ENCODE assay signal across 9 cellular contexts in genomic region chr11:94768602-94769511, GRCh38. TPM values are rescaled to one million over a fixed set of nuclear protein-coding genes. Genes with fewer than 3 reads are reported as not detected.
DNase-seq lines count a peak whose midpoint lies in the region; ATAC-seq, FAIRE-seq and TF ChIP-seq lines count a peak whose summit lies in the region.
"Had no signal": no experiment of that assay in that cellular context is flagged by ENCODE, and none has a peak within 500 bp of the region (broad histone marks: within the 10 kb centered on the region; RNA-seq: fewer than 3 reads in every experiment).

No MANE protein-coding gene starts in this region.

- DNase-seq in NCI-H2081 (lab: John Stamatoyannopoulos, UW) (peak; percentile 36 to 57), NCI-H2081 treated with DMSO at 0.1 percent for 48 hours (lab: John Stamatoyannopoulos, UW) (no peak), activated B cell treated with CpG ODN at 0.5 μM for 24 hours (no peak), foreskin melanocyte (peak; percentile 22), GM19239 (ENCODE audit: insufficient read length, low spot score) (no peak), HTR-8/SVneo (ENCODE audit: insufficient read length, low spot score) (no peak)
- DNase-seq: CD4-positive, CD25-positive, alpha-beta regulatory T cell had no signal

- no peaks in the 10 kb centered on the region for H3K9me3 Mint-ChIP-seq in activated B cell treated with CpG ODN at 0.5 μM for 24 hours

- peak overlapping the region; percentile 91 for H3K4me3 ChIP-seq in neural cell (ENCODE audit: low read length)

- H3K36me3 ChIP-seq in neural cell (ENCODE audit: insufficient read depth, low read length) = no peaks in the 10 kb centered on the region

- H3K27ac ChIP-seq in neural cell (ENCODE audit: low read length) = peak overlapping the region; percentile 34

- peaks cover 34% of the 10 kb centered on the region for H3K27me3 Mint-ChIP-seq in activated B cell treated with CpG ODN at 0.5 μM for 24 hours

- no peak for TF ChIP-seq RAD21 in neural cell (conservative IDR thresholded peaks at IDR 0.05)

- no peaks in the 10 kb centered on the region for H3K36me3 Mint-ChIP-seq in activated B cell treated with CpG ODN at 0.5 μM for 24 hours (ENCODE audit: low read depth)
- H3K36me3 Mint-ChIP-seq: CD4-positive, CD25-positive, alpha-beta regulatory T cell had no signal

- H3K9ac ChIP-seq in neural cell (ENCODE audit: low read length) = peak overlapping the region; percentile 76

- peak overlapping the region; percentile 87 for H3K4me2 ChIP-seq in neural cell (ENCODE audit: low read length)

- H3K27ac Mint-ChIP-seq in activated B cell treated with CpG ODN at 0.5 μM for 24 hours = no peak overlapping the region

- no peaks in the 10 kb centered on the region for H3K9me2 ChIP-seq in neural cell (ENCODE audit: insufficient read depth, low read length)

- ATAC-seq in HG02938 (IDR thresholded peaks at IDR 0.05; ENCODE audit: unreplicated experiment) (peak; percentile 33), activated B cell treated with CpG ODN at 0.5 μM for 24 hours (ENCODE audit: low read depth) (no peak)

- H4K20me1 ChIP-seq in neural cell (ENCODE audit: insufficient read depth) = no peaks in the 10 kb centered on the region

- H3K27me3 ChIP-seq in neural cell (ENCODE audit: insufficient read depth, low read depth, low read length) = no peaks in the 10 kb centered on the region

- H3K4me3 Mint-ChIP-seq in activated B cell treated with CpG ODN at 0.5 μM for 24 hours = peak overlapping the region; percentile 78

- H3K9me3 ChIP-seq in neural cell (ENCODE audit: low read length) = no peaks in the 10 kb centered on the region

- POLR2A ChIA-PET in activated B cell treated with CpG ODN at 0.5 μM for 24 hours (lab: Charles Lee) = no interaction called here

- H3K4me1 Mint-ChIP-seq in activated B cell treated with CpG ODN at 0.5 μM for 24 hours = peaks cover 14% of the 10 kb centered on the region

- TF ChIP-seq EP300 in neural cell (conservative IDR thresholded peaks at IDR 0.05; ENCODE audit: poor library complexity, severe bottlenecking) = no peak

- no peak for FAIRE-seq in GM19239 (lab: Jason Lieb, UNC)
- FAIRE-seq in HTR-8/SVneo (lab: Jason Lieb, UNC) = no peak

- intact Hi-C loops in activated B cell treated with CpG ODN at 0.5 μM for 24 hours (cut with micrococcal nuclease) = no loop called here

- no peak for TF ChIP-seq CTCF in activated B cell treated with CpG ODN at 0.5 μM for 24 hours (IDR thresholded peaks at IDR 0.05)
- TF ChIP-seq CTCF in neural cell (IDR thresholded peaks at IDR 0.05; ENCODE audit: poor library complexity, severe bottlenecking) = no peak

- peak overlapping the region; percentile 75 for H2AFZ ChIP-seq in neural cell (ENCODE audit: low read depth, low read length)

- peaks cover 52% of the 10 kb centered on the region for H3K79me2 ChIP-seq in neural cell (replicated peaks; ENCODE audit: insufficient read depth, low read length)

- CTCF ChIA-PET in activated B cell treated with CpG ODN at 0.5 μM for 24 hours (lab: Charles Lee) = no interaction called here

- H3F3A ChIP-seq in neural cell (ENCODE audit: insufficient read depth, low read length, poor library complexity, severe bottlenecking) = no peaks in the 10 kb centered on the region

TF ChIP-seq in neural cell, 6 proteins besides CTCF, POLR2A, EP300 and RAD21:
- TF ChIP-seq SMC3 (conservative IDR thresholded peaks at IDR 0.05; ENCODE audit: poor library complexity) (no peak), EZH2 (IDR thresholded peaks at IDR 0.05; ENCODE audit: borderline replicate concordance, insufficient read depth, low read length, poor library complexity, severe bottlenecking) (no peak), MXI1 (conservative IDR thresholded peaks at IDR 0.05; ENCODE audit: poor library complexity, severe bottlenecking) (peak; percentile 37), POLR2AphosphoS5 (IDR thresholded peaks at IDR 0.05) (peak; percentile 17), TAF1 (IDR thresholded peaks at IDR 0.05; ENCODE audit: low read depth) (peak; percentile 39), REST (IDR thresholded peaks at IDR 0.05; ENCODE audit: borderline replicate concordance) (peak; percentile 54)
TF ChIP-seq in neural cell: peak in this region for 4.

RNA-seq across cellular contexts. Expression of gene AMOTL1, which starts 0.7 kb away (rescaled TPM):
- total RNA-seq in activated B cell treated with CpG ODN at 0.5 μM for 24 hours = 0.54 and 1.0 TPM in 2 replicates
- 10.7 and 12.6 TPM in 2 replicates for polyA plus RNA-seq in neural cell
- polyA minus RNA-seq in neural cell = 58.4 and 66.3 TPM in 2 replicates

Comparison
In these comparisons a context has a peak if more than half of its experiments do, and no peak if none do; other contexts are left out.
1. DNase-seq: peak in NCI-H2081 (2 of 2) and foreskin melanocyte (single experiment); none in NCI-H2081 treated with DMSO at 0.1 percent for 48 hours (single experiment), activated B cell treated with CpG ODN at 0.5 μM for 24 hours (single experiment), GM19239 (single experiment) and HTR-8/SVneo (single experiment).